1 cellular context compared by ENCODE assay signal in genomic region chr21:45318146-45318555, GRCh38.
TF ChIP-seq lines count a peak whose summit lies in the region.

No MANE protein-coding gene starts in this region.

TF ChIP-seq in HepG2, 621 proteins besides CTCF, POLR2A, EP300 and RAD21 (continued from another document):
- TF ChIP-seq ZNF432 (CRISPR knock-in tag; IDR thresholded peaks at IDR 0.05; ENCODE audit: borderline replicate concordance) (no peak), ZMAT3 (CRISPR knock-in tag; conservative IDR thresholded peaks at IDR 0.05) (no peak), NFKBIZ (CRISPR knock-in tag; IDR thresholded peaks at IDR 0.05) (no peak), KLF6 (CRISPR knock-in tag; IDR thresholded peaks at IDR 0.05) (no peak), ZNF317 (CRISPR knock-in tag; IDR thresholded peaks at IDR 0.05) (no peak), SNAPC4 (CRISPR knock-in tag; IDR thresholded peaks at IDR 0.05) (no peak), U2AF2 (IDR thresholded peaks at IDR 0.05; ENCODE audit: low read depth, low read length) (no peak), ATRX (CRISPR knock-in tag; IDR thresholded peaks at IDR 0.05; ENCODE audit: borderline replicate concordance) (no peak), CBX5 (CRISPR knock-in tag; IDR thresholded peaks at IDR 0.05; ENCODE audit: borderline replicate concordance) (no peak), ZNF224 (CRISPR knock-in tag; IDR thresholded peaks at IDR 0.05) (no peak), AGO2 (optimal IDR thresholded peaks at IDR 0.05; ENCODE audit: low read depth, low read length) (no peak)
